ENCODE assay signal across 1 cellular context in genomic region chr15:74008901-74009300, GRCh38.
TF ChIP-seq lines count a peak whose summit lies in the region.

No MANE protein-coding gene starts in this region.

TF ChIP-seq in GM12878, 131 proteins besides CTCF, POLR2A, EP300 and RAD21:
- TF ChIP-seq STAT3 (IDR thresholded peaks at IDR 0.05; ENCODE audit: low read depth, low read length) (no peak), HDGF (IDR thresholded peaks at IDR 0.05) (no peak)
